In the genomic region with DNA sequence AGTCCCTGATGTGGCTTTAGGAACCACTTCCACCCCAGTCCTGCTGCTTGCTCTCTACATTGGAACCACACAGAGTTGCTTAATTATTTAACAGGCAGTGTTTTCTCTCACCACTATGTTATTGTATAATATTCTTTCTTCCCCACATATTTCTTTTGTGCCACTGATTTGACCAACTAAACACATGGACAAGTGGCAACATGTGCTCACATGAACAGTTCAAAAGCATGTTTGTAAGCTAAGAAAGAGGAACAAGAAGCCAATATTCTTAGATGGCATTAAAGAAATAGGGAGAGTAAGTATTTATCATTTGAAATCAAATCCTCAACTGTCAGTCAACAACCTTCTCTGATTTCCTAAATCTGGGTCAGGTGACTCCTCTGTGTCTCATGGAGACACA, we compare ENCODE assay signal across 22 cellular contexts.
"Had no signal": no experiment of that assay in that cellular context is flagged by ENCODE, and none has a peak within 500 bp of the region (broad histone marks: within the 10 kb centered on the region; RNA-seq: fewer than 3 reads in every experiment).

No MANE protein-coding gene starts in this region.

- FAIRE-seq: kidney, small intestine had no signal

- H3K27ac ChIP-seq: left lung, lower lobe of right lung, ovary, sigmoid colon, spleen, tibial nerve, uterus had no signal

- H3K4me1 ChIP-seq: left lung, lower lobe of right lung, sigmoid colon, spleen, tibial nerve, uterus had no signal

- H3K27me3 ChIP-seq: left lung, ovary, sigmoid colon, spleen, tibial nerve, uterus had no signal

- H3K36me3 ChIP-seq: left lung, lower lobe of right lung, ovary, sigmoid colon, spleen, tibial nerve, uterus had no signal

- DNase-seq: hippocampal formation; kidney; left colon; left lung; lower lobe of right lung; mesendoderm; mucosa of descending colon; naive thymus-derived CD4-positive, alpha-beta T cell; ovary; retina; right cardiac atrium; sigmoid colon; small intestine; spleen; stimulated activated CD4-positive, alpha-beta T cell treated with anti-CD3 and anti-CD28 coated beads, Interleukin-2, amount 100 ng/mL, for 48 hours; stimulated activated CD4-positive, alpha-beta T cell treated with anti-CD3 and anti-CD28 coated beads, Interleukin-4, amount 100 ng/mL, for 4 hours; stimulated activated CD8-positive, alpha-beta memory T cell treated with anti-CD3 and anti-CD28 coated beads, Interleukin-4, amount 100 ng/mL, for 48 hours; stimulated activated naive CD4-positive, alpha-beta T cell treated with Interleukin-2 at 50 U/mL for 16 hours; stimulated activated naive CD8-positive, alpha-beta T cell treated with anti-CD3 and anti-CD28 coated beads, Interleukin-15, amount 100 ng/mL, for 72 hours; substantia nigra; uterus had no signal

- H3K9me3 ChIP-seq: left lung, lower lobe of right lung, mucosa of descending colon, ovary, sigmoid colon, spleen, tibial nerve, uterus had no signal

- H3K4me3 ChIP-seq: left lung, lower lobe of right lung, mucosa of descending colon, ovary, sigmoid colon, spleen, tibial nerve, uterus had no signal
